In genomic region chr15:77071338-77072223, GRCh38 we compare ENCODE assay signal across 8 cellular contexts. TPM values are rescaled to one million over a fixed set of nuclear protein-coding genes. Genes with fewer than 3 reads are reported as not detected.
A peak's percentile ranks its signal among the peaks of the same experiment; 100 is the strongest.
DNase-seq lines count a peak whose midpoint lies in the region; ATAC-seq, FAIRE-seq and TF ChIP-seq lines count a peak whose summit lies in the region.

No MANE protein-coding gene starts in this region.

- peak overlapping the region; percentile 53 for H3K4me2 ChIP-seq in OCI-LY3 (ENCODE audit: low read length)

- no peak for DNase-seq in CD8-positive, alpha-beta memory T cell
- DNase-seq in effector memory CD4-positive, alpha-beta T cell: no peak
- DNase-seq in pancreas (no peak), NCI-H2029 treated with DMSO at 0.1 percent for 48 hours (lab: John Stamatoyannopoulos, UW) (no peak), NCI-H526 treated with DMSO at 0.1 percent for 48 hours (lab: John Stamatoyannopoulos, UW) (no peak)
- no peak for DNase-seq in stimulated activated CD4-positive, alpha-beta T cell treated with anti-CD3 and anti-CD28 coated beads, Interleukin-4, amount 100 ng/mL, for 24 hours

- no peaks in the 10 kb centered on the region for H3K27me3 ChIP-seq in CD8-positive, alpha-beta memory T cell (ENCODE audit: insufficient read depth, low read length, poor library complexity, severe bottlenecking)
- peaks cover 16% of the 10 kb centered on the region for H3K27me3 ChIP-seq in OCI-LY3 (ENCODE audit: low read depth, low read length)
- no peaks in the 10 kb centered on the region for H3K27me3 ChIP-seq in effector memory CD4-positive, alpha-beta T cell (replicated peaks; ENCODE audit: control insufficient read depth, insufficient read depth, low read length, poor library complexity, severe bottlenecking)
- no peaks in the 10 kb centered on the region for H3K27me3 ChIP-seq in pancreas

- peaks cover 32% of the 10 kb centered on the region for H4K20me1 ChIP-seq in OCI-LY3 (ENCODE audit: insufficient read depth, low read length)

- H3K9ac ChIP-seq in OCI-LY3 (ENCODE audit: low read length): peak overlapping the region; percentile 43; the same call in 1 of the 2 replicates

- peaks cover 4 to 8% of the 10 kb centered on the region in 2 donors for H3K27me3 Mint-ChIP-seq in CD8-positive, alpha-beta memory T cell

- peaks cover 0 to 2% (median 0%) of the 10 kb centered on the region in 5 donors for H3K9me3 Mint-ChIP-seq in CD8-positive, alpha-beta memory T cell

- FAIRE-seq in pancreas (lab: Jason Lieb, UNC): no peak

- peaks cover 0 to 5% (median 0%) of the 10 kb centered on the region in 3 donors for H3K36me3 Mint-ChIP-seq in CD8-positive, alpha-beta memory T cell

- no peak for TF ChIP-seq CTCF in OCI-LY3 (IDR thresholded peaks at IDR 0.05; ENCODE audit: low read depth, low read length)
- no peak for TF ChIP-seq CTCF in pancreas (IDR thresholded peaks at IDR 0.05)

- peaks cover 14% of the 10 kb centered on the region for H3K4me1 ChIP-seq in CD8-positive, alpha-beta memory T cell (ENCODE audit: insufficient read depth, low read length)
- peaks cover 37% of the 10 kb centered on the region for H3K4me1 ChIP-seq in OCI-LY3 (ENCODE audit: low read length)
- peaks cover 3% of the 10 kb centered on the region for H3K4me1 ChIP-seq in effector memory CD4-positive, alpha-beta T cell (ENCODE audit: control insufficient read depth, insufficient read depth, low read length, poor library complexity, severe bottlenecking)
- H3K4me1 ChIP-seq in pancreas: peaks cover 20 to 28% (median 25%) of the 10 kb centered on the region in 3 donors

- CTCF ChIA-PET in CD8-positive, alpha-beta memory T cell (lab: Charles Lee): interaction anchor here (1.0 kb wide), 1 partner anchor 11 kb away, joined by 3 read pairs; no protein-coding TSS in a partner anchor

- intact Hi-C loops in pancreas (cut with DNase I): no loop called here

- peaks cover 43% of the 10 kb centered on the region for H3K79me2 ChIP-seq in OCI-LY3 (ENCODE audit: low read length)

- ATAC-seq in pancreas: no peak
- no peak for ATAC-seq in HG03378 (IDR thresholded peaks at IDR 0.05; ENCODE audit: unreplicated experiment)

- peak overlapping the region; percentile 80 to 97 (median 84) for H3K4me3 Mint-ChIP-seq in CD8-positive, alpha-beta memory T cell

- H3K9me3 ChIP-seq in CD8-positive, alpha-beta memory T cell (ENCODE audit: low read length): no peaks in the 10 kb centered on the region
- H3K9me3 ChIP-seq in OCI-LY3 (ENCODE audit: insufficient read depth, low read length): no peaks in the 10 kb centered on the region
- no peaks in the 10 kb centered on the region for H3K9me3 ChIP-seq in effector memory CD4-positive, alpha-beta T cell (ENCODE audit: control insufficient read depth, low read length)
- no peaks in the 10 kb centered on the region for H3K9me3 ChIP-seq in pancreas

- no peaks in the 10 kb centered on the region for H3K36me3 ChIP-seq in CD8-positive, alpha-beta memory T cell (ENCODE audit: insufficient read depth, low read length)
- peaks cover 11% of the 10 kb centered on the region for H3K36me3 ChIP-seq in OCI-LY3 (replicated peaks; ENCODE audit: low read depth, low read length)
- H3K36me3 ChIP-seq in effector memory CD4-positive, alpha-beta T cell (ENCODE audit: control insufficient read depth, insufficient read depth, low read length): no peaks in the 10 kb centered on the region
- no peaks in the 10 kb centered on the region for H3K36me3 ChIP-seq in pancreas

- WGBS in pancreas, 2 donors: 73 to 79% methylated on average over 15 of the region's 15 CpGs

- H3K27ac Mint-ChIP-seq in CD8-positive, alpha-beta memory T cell: peak overlapping the region in 7 of 8 donors; percentile 54 to 89 (median 81)

- H3K4me1 Mint-ChIP-seq in CD8-positive, alpha-beta memory T cell: peaks cover 20 to 37% (median 34%) of the 10 kb centered on the region in 3 donors

- H3K4me3 ChIP-seq in CD8-positive, alpha-beta memory T cell (ENCODE audit: low read length): peak overlapping the region; percentile 33
- H3K4me3 ChIP-seq in OCI-LY3 (ENCODE audit: low read length) (peak overlapping the region; percentile 93), pancreas (peak overlapping the region in 2 of 4 donors; percentile 88 to 89)
- H3K4me3 ChIP-seq in effector memory CD4-positive, alpha-beta T cell (ENCODE audit: insufficient read depth, low read depth, low read length, poor library complexity, severe bottlenecking): peak overlapping the region; percentile 78

- peak overlapping the region; percentile 97 for H2AFZ ChIP-seq in OCI-LY3 (ENCODE audit: low read depth, low read length)

- POLR2A ChIA-PET in CD8-positive, alpha-beta memory T cell (lab: Charles Lee): interaction anchor here (0.8 to 1.1 kb wide), 4 partner anchors 11 to 140 kb away, joined by 3 to 7 read pairs (median 4); partner anchors contain the start of gene RCN2

- no peak overlapping the region for H3K27ac ChIP-seq in CD8-positive, alpha-beta memory T cell (ENCODE audit: low read depth, low read length)
- no peak overlapping the region for H3K27ac ChIP-seq in OCI-LY3 (ENCODE audit: low read length)
- H3K27ac ChIP-seq in effector memory CD4-positive, alpha-beta T cell (ENCODE audit: insufficient read depth, low read length, poor library complexity, severe bottlenecking): no peak overlapping the region
- H3K27ac ChIP-seq in pancreas: peak overlapping the region; percentile 78 to 94 (median 90)

RNA-seq across cellular contexts. Expression of gene TSPAN3, which starts 0.7 kb away (rescaled TPM):
- total RNA-seq in CD8-positive, alpha-beta memory T cell: 10 to 100 TPM; 59.3 to 60.5 TPM
- 45.2 TPM for polyA plus RNA-seq in CD8-positive, alpha-beta memory T cell
- total RNA-seq in pancreas: 100 to 1,000 TPM in 2 of 6 donors, 10 to 100 TPM in 4; 71.6 to 158 (median 88.5) TPM
- 100 to 1,000 TPM in 1 of 2 donors, 10 to 100 TPM in 1; 86.7 to 173 TPM for polyA plus RNA-seq in pancreas

Comparison
In these comparisons a context has a peak if more than half of its experiments do, and no peak if none do; other contexts are left out.
1. H3K27ac ChIP-seq: peak in pancreas (4 of 4); none in CD8-positive, alpha-beta memory T cell (single experiment), OCI-LY3 (single experiment) and effector memory CD4-positive, alpha-beta T cell (single experiment).